Comparison of ENCODE assay signal across 11 cellular contexts in genomic region chr22:46935506-46936377, GRCh38.
DNase-seq lines count a peak whose midpoint lies in the region; ATAC-seq lines count a peak whose summit lies in the region.
"Had no signal": no experiment of that assay in that cellular context is flagged by ENCODE, and none has a peak within 500 bp of the region (broad histone marks: within the 10 kb centered on the region; RNA-seq: fewer than 3 reads in every experiment).

No MANE protein-coding gene starts in this region.

- CTCF ChIA-PET in activated CD8-positive, alpha-beta memory T cell treated with anti-CD3 and anti-CD28 coated beads, Interleukin-2, amount 10 ng/mL, durations not matched to agents 7 days and 5 days (lab: Charles Lee) = no interaction called here

- peaks cover 44% of the 10 kb centered on the region for H3K4me1 Mint-ChIP-seq in activated CD8-positive, alpha-beta memory T cell treated with anti-CD3 and anti-CD28 coated beads, Interleukin-2, amount 10 ng/mL, durations not matched to agents 7 days and 5 days

- H3K36me3 ChIP-seq in SJSA1 = no peaks in the 10 kb centered on the region

- H3K27ac Mint-ChIP-seq in activated CD8-positive, alpha-beta memory T cell treated with anti-CD3 and anti-CD28 coated beads, Interleukin-2, amount 10 ng/mL, durations not matched to agents 7 days and 5 days = no peak overlapping the region
- H3K27ac Mint-ChIP-seq: T-cell had no signal

- H3K4me3 Mint-ChIP-seq in activated CD8-positive, alpha-beta memory T cell treated with anti-CD3 and anti-CD28 coated beads, Interleukin-2, amount 10 ng/mL, durations not matched to agents 7 days and 5 days = no peak overlapping the region
- H3K4me3 Mint-ChIP-seq: T-cell had no signal

- intact Hi-C loops in right cardiac atrium (cut with DNase I) = no loop called here

- H3K27me3 Mint-ChIP-seq in activated CD8-positive, alpha-beta memory T cell treated with anti-CD3 and anti-CD28 coated beads, Interleukin-2, amount 10 ng/mL, durations not matched to agents 7 days and 5 days = no peaks in the 10 kb centered on the region
- H3K27me3 Mint-ChIP-seq: T-cell had no signal

- DNase-seq in HuH-7.5 (ENCODE audit: low spot score) = peak; percentile 36
- DNase-seq in SJSA1 (ENCODE audit: low read depth in 1 of 2, low spot score in 2 of 2) = peak in 1 of 2 experiments; percentile 26
- no peak for DNase-seq in right cardiac atrium
- peak; percentile 34 for DNase-seq in renal cortical epithelial cell (ENCODE audit: low read depth)
- no peak for DNase-seq in activated CD8-positive, alpha-beta memory T cell treated with anti-CD3 and anti-CD28 coated beads, Interleukin-2, amount 10 ng/mL, durations not matched to agents 7 days and 5 days
- no peak for DNase-seq in glomerular visceral epithelial cell (ENCODE audit: extremely low spot score)
- DNase-seq: activated naive CD4-positive, alpha-beta T cell treated with anti-CD3 and anti-CD28 coated beads, Interleukin-2, amount 50 U/mL, for 16 hours; testis had no signal

- H3K27me3 ChIP-seq in SJSA1 (replicated peaks) = no peaks in the 10 kb centered on the region
- no peaks in the 10 kb centered on the region for H3K27me3 ChIP-seq in right cardiac atrium (ENCODE audit: control insufficient read depth, insufficient read depth)
- H3K27me3 ChIP-seq: testis had no signal

- H3K9me3 ChIP-seq in SJSA1 (replicated peaks) (no peaks in the 10 kb centered on the region), right cardiac atrium (ENCODE audit: control insufficient read depth, low read length) (no peaks in the 10 kb centered on the region)
- H3K9me3 ChIP-seq: testis had no signal

- peaks cover 14% of the 10 kb centered on the region for H3K36me3 Mint-ChIP-seq in activated CD8-positive, alpha-beta memory T cell treated with anti-CD3 and anti-CD28 coated beads, Interleukin-2, amount 10 ng/mL, durations not matched to agents 7 days and 5 days

- H3K4me1 ChIP-seq in SJSA1 (replicated peaks) (peaks cover 28% of the 10 kb centered on the region), right cardiac atrium (ENCODE audit: control insufficient read depth, insufficient read depth, low read length) (peaks cover 2% of the 10 kb centered on the region)
- H3K4me1 ChIP-seq: testis had no signal

- no peak overlapping the region for H3K4me3 ChIP-seq in SJSA1
- no peak overlapping the region for H3K4me3 ChIP-seq in right cardiac atrium (ENCODE audit: low read length)
- H3K4me3 ChIP-seq: testis had no signal

- no peaks in the 10 kb centered on the region for H3K9me3 Mint-ChIP-seq in activated CD8-positive, alpha-beta memory T cell treated with anti-CD3 and anti-CD28 coated beads, Interleukin-2, amount 10 ng/mL, durations not matched to agents 7 days and 5 days (ENCODE audit: low read depth)
- H3K9me3 Mint-ChIP-seq: T-cell had no signal

- WGBS in right cardiac atrium = 86% methylated on average over 24 of the region's 24 CpGs

- peak; percentile 58 to 73 for ATAC-seq in right cardiac atrium
- ATAC-seq in HG03095 (IDR thresholded peaks at IDR 0.05; ENCODE audit: unreplicated experiment) = no peak
- ATAC-seq in activated CD8-positive, alpha-beta memory T cell treated with anti-CD3 and anti-CD28 coated beads, Interleukin-2, amount 10 ng/mL, durations not matched to agents 7 days and 5 days = no peak
- no peak for ATAC-seq in HG02571 (IDR thresholded peaks at IDR 0.05; ENCODE audit: unreplicated experiment)
- ATAC-seq: T-cell had no signal

- peak overlapping the region; percentile 66 for H3K27ac ChIP-seq in SJSA1
- H3K27ac ChIP-seq in right cardiac atrium (ENCODE audit: low read length) = peak overlapping the region; percentile 39
- H3K27ac ChIP-seq: testis had no signal

Comparison
In these comparisons a context has a peak if more than half of its experiments do, and no peak if none do; other contexts are left out.
1. DNase-seq: peak in HuH-7.5 (single experiment) and renal cortical epithelial cell (single experiment); none in right cardiac atrium (0 of 3), activated CD8-positive, alpha-beta memory T cell treated with anti-CD3 and anti-CD28 coated beads, Interleukin-2, amount 10 ng/mL, durations not matched to agents 7 days and 5 days (single experiment) and glomerular visceral epithelial cell (single experiment).
2. ATAC-seq: peak in right cardiac atrium (2 of 2); none in HG03095 (single experiment), activated CD8-positive, alpha-beta memory T cell treated with anti-CD3 and anti-CD28 coated beads, Interleukin-2, amount 10 ng/mL, durations not matched to agents 7 days and 5 days (single experiment) and HG02571 (single experiment).